In genomic region chr6:144343736-144344428, GRCh38 we compare ENCODE assay signal across 9 cellular contexts. TPM values are rescaled to one million over a fixed set of nuclear protein-coding genes. Genes with fewer than 3 reads are reported as not detected.
DNase-seq lines count a peak whose midpoint lies in the region; ATAC-seq and TF ChIP-seq lines count a peak whose summit lies in the region.
"Had no signal": no experiment of that assay in that cellular context is flagged by ENCODE, and none has a peak within 500 bp of the region (broad histone marks: within the 10 kb centered on the region; RNA-seq: fewer than 3 reads in every experiment).

No MANE protein-coding gene starts in this region.

- DNase-seq in CD4-positive, alpha-beta T cell, result peak in 7 of 10 experiments; percentile 30 to 50 (median 41)
- DNase-seq in WTC11 (ENCODE audit: low spot score) (no peak), immature natural killer cell (peak; percentile 72 to 76 (median 74)), vagina (ENCODE audit: extremely low spot score in 2 of 2) (no peak), medulla oblongata (ENCODE audit: extremely low spot score) (no peak), NCI-H1105 (lab: John Stamatoyannopoulos, UW) (no peak)

- peak overlapping the region; percentile 75 for H3K27ac ChIP-seq in CD4-positive, alpha-beta T cell (ENCODE audit: low read depth, low read length)
- peak overlapping the region; percentile 51 for H3K27ac ChIP-seq in vagina

- TF ChIP-seq POLR2A in vagina (IDR thresholded peaks at IDR 0.05), result no peak

- peak overlapping the region; percentile 89 for H3K27ac Mint-ChIP-seq in CD4-positive, alpha-beta T cell
- H3K27ac Mint-ChIP-seq in WTC11, result peak overlapping the region; percentile 90
- peak overlapping the region; percentile 90 to 99 (median 96) for H3K27ac Mint-ChIP-seq in immature natural killer cell

- H3K36me3 ChIP-seq in vagina, result no peaks in the 10 kb centered on the region

- H3K27me3 Mint-ChIP-seq in CD4-positive, alpha-beta T cell, result no peaks in the 10 kb centered on the region
- no peaks in the 10 kb centered on the region for H3K27me3 Mint-ChIP-seq in WTC11 (ENCODE audit: low read depth)
- H3K27me3 Mint-ChIP-seq in immature natural killer cell (ENCODE audit: low read depth in 3 of 3), result peaks cover 6 to 16% (median 10%) of the 10 kb centered on the region in 3 donors

- H3K36me3 Mint-ChIP-seq in CD4-positive, alpha-beta T cell (ENCODE audit: low read depth), result peaks cover 17% of the 10 kb centered on the region
- peaks cover 4% of the 10 kb centered on the region for H3K36me3 Mint-ChIP-seq in WTC11
- peaks cover 10 to 12% (median 12%) of the 10 kb centered on the region in 3 donors for H3K36me3 Mint-ChIP-seq in immature natural killer cell

- H3K9me3 Mint-ChIP-seq in CD4-positive, alpha-beta T cell, result peaks cover 2% of the 10 kb centered on the region
- peaks cover 9% of the 10 kb centered on the region for H3K9me3 Mint-ChIP-seq in WTC11
- no peaks in the 10 kb centered on the region for H3K9me3 Mint-ChIP-seq in immature natural killer cell

- POLR2A ChIA-PET in CD4-positive, alpha-beta T cell (lab: Charles Lee), result interaction anchor here (0.9 to 3.4 kb wide), 8 partner anchors 8 to 281 kb away, joined by 3 to 32 read pairs (median 4); partner anchors contain the start of gene STX11
- POLR2A ChIA-PET in WTC11 (lab: Charles Lee), result no interaction called here

- H3K4me1 ChIP-seq in vagina, result peaks cover 95% of the 10 kb centered on the region

- ATAC-seq in CD4-positive, alpha-beta T cell (ENCODE audit: poor library complexity), result peak; percentile 74
- ATAC-seq in GM19351 (IDR thresholded peaks at IDR 0.05; ENCODE audit: unreplicated experiment), result peak; percentile 34
- ATAC-seq in HG03442 (IDR thresholded peaks at IDR 0.05; ENCODE audit: unreplicated experiment), result peak; percentile 39
- no peak for ATAC-seq in WTC11
- ATAC-seq: HCT116 had no signal

- H3K4me1 Mint-ChIP-seq in CD4-positive, alpha-beta T cell (ENCODE audit: low read depth), result peaks cover 73% of the 10 kb centered on the region
- H3K4me1 Mint-ChIP-seq in WTC11 (peaks cover 65% of the 10 kb centered on the region), immature natural killer cell (peaks cover 86 to 99% of the 10 kb centered on the region in 2 donors)

- intact Hi-C loops in CD4-positive, alpha-beta T cell (cut with DNase I, micrococcal nuclease), result loop anchor here (1.0 to 5.0 kb wide), 4 partner anchors 10 to 247 kb away; partner anchors contain the start of gene SF3B5 (in 1 of the 2)
- intact Hi-C loops in vagina (cut with DNase I), result no loop called here

- TF ChIP-seq CTCF in CD4-positive, alpha-beta T cell (IDR thresholded peaks at IDR 0.05), result no peak
- TF ChIP-seq CTCF in WTC11 (IDR thresholded peaks at IDR 0.05), result no peak
- TF ChIP-seq CTCF in vagina (IDR thresholded peaks at IDR 0.05), result no peak

- H3K27me3 ChIP-seq in CD4-positive, alpha-beta T cell (ENCODE audit: control insufficient read depth, insufficient read depth, low read length), result no peaks in the 10 kb centered on the region
- no peaks in the 10 kb centered on the region for H3K27me3 ChIP-seq in vagina

- peak overlapping the region; percentile 19 to 23 for H3K4me3 ChIP-seq in vagina

- peak overlapping the region; percentile 88 for H3K4me3 Mint-ChIP-seq in CD4-positive, alpha-beta T cell
- no peak overlapping the region for H3K4me3 Mint-ChIP-seq in WTC11
- H3K4me3 Mint-ChIP-seq in immature natural killer cell, result peak overlapping the region; percentile 92 to 94 (median 93)

- no peaks in the 10 kb centered on the region for H3K9me3 ChIP-seq in CD4-positive, alpha-beta T cell (ENCODE audit: control insufficient read depth, low read length)
- H3K9me3 ChIP-seq in vagina, result no peaks in the 10 kb centered on the region

- CTCF ChIA-PET in CD4-positive, alpha-beta T cell (lab: Charles Lee), result interaction anchor here (0.9 to 2.0 kb wide), 4 partner anchors 8 to 73 kb away, joined by 3 to 4 read pairs (median 3); partner anchors contain the start of gene UTRN
- CTCF ChIA-PET in WTC11 (lab: Charles Lee), result interaction anchor here (1.5 kb wide), 1 partner anchor 138 kb away, joined by 4 read pairs; no protein-coding TSS in a partner anchor

TF ChIP-seq in WTC11, 78 proteins besides CTCF, POLR2A, EP300 and RAD21:
- peak; percentile 33; the same call in 1 of the 2 replicates for TF ChIP-seq GABPB1 (CRISPR knock-in tag; IDR thresholded peaks at IDR 0.05)
- TF ChIP-seq, protein P1, sequence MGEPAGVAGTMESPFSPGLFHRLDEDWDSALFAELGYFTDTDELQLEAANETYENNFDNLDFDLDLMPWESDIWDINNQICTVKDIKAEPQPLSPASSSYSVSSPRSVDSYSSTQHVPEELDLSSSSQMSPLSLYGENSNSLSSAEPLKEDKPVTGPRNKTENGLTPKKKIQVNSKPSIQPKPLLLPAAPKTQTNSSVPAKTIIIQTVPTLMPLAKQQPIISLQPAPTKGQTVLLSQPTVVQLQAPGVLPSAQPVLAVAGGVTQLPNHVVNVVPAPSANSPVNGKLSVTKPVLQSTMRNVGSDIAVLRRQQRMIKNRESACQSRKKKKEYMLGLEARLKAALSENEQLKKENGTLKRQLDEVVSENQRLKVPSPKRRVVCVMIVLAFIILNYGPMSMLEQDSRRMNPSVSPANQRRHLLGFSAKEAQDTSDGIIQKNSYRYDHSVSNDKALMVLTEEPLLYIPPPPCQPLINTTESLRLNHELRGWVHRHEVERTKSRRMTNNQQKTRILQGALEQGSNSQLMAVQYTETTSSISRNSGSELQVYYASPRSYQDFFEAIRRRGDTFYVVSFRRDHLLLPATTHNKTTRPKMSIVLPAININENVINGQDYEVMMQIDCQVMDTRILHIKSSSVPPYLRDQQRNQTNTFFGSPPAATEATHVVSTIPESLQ (CRISPR knock-in tag; IDR thresholded peaks at IDR 0.05), result no peak

RNA-seq across cellular contexts. Expression of gene UTRN, which starts 58.7 kb away (rescaled TPM):
- total RNA-seq in CD4-positive, alpha-beta T cell, result 100 to 1,000 TPM; 143 to 153 TPM
- 125 to 127 TPM (median 125 TPM) in 3 replicates for total RNA-seq in WTC11 (2021)
- 100 to 1,000 TPM in 1 of 3 donors, 10 to 100 TPM in 2; 40.5 to 261 (median 67.6) TPM for polyA plus RNA-seq in immature natural killer cell
- total RNA-seq in vagina, result 160 TPM

Comparison
In these comparisons a context has a peak if more than half of its experiments do, and no peak if none do; other contexts are left out.
1. DNase-seq: peak in CD4-positive, alpha-beta T cell (7 of 10) and immature natural killer cell (3 of 3); none in WTC11 (single experiment), vagina (0 of 2), medulla oblongata (single experiment) and NCI-H1105 (single experiment).
2. Peak in every context shown above with its lines, with median percentiles within 50 percentile points of each other: H3K27ac Mint-ChIP-seq.